ENCODE assay signal across 18 cellular contexts in the genomic region with DNA sequence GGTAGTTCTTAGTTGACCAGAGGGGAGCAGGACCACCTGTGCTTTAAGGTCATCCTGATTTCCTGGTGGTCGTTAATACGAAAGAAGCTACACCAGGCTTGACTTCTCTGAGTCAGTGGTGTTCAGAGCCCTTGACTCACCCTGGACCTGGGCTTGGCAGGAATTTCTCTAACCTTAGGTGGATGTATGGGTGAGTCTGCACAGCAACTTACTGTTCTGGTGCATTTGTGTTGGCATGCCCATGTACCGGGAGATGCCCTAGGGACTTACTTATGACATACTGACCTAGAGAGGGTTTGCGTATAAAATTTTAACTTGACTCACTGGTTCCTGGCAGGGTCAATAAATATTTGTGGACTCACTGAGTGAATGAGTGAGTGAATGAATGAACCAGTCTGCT.
A peak's percentile ranks its signal among the peaks of the same experiment; 100 is the strongest.
DNase-seq lines count a peak whose midpoint lies in the region; ATAC-seq and TF ChIP-seq lines count a peak whose summit lies in the region.
"Had no signal": no experiment of that assay in that cellular context is flagged by ENCODE, and none has a peak within 500 bp of the region (broad histone marks: within the 10 kb centered on the region; RNA-seq: fewer than 3 reads in every experiment).

No MANE protein-coding gene starts in this region.

- CTCF ChIA-PET in PC-3 (lab: Charles Lee): interaction anchor here (0.6 to 0.7 kb wide), 3 partner anchors 10 to 289 kb away, joined by 3 to 6 read pairs (median 4); no protein-coding TSS in a partner anchor

- TF ChIP-seq CTCF in PC-3 (conservative IDR thresholded peaks at IDR 0.05; ENCODE audit: low read depth, low read length) (no peak), epithelial cell of esophagus (IDR thresholded peaks at IDR 0.05; ENCODE audit: insufficient read depth, low read depth, low read length, missing control alignments) (no peak), foreskin keratinocyte (conservative IDR thresholded peaks at IDR 0.05) (no peak)

- ATAC-seq in PC-3 (peak; percentile 92), foreskin keratinocyte (peak; percentile 87), HG03039 (IDR thresholded peaks at IDR 0.05; ENCODE audit: unreplicated experiment) (no peak), HG03175 (IDR thresholded peaks at IDR 0.05; ENCODE audit: unreplicated experiment) (no peak)
- ATAC-seq: Right ventricle myocardium inferior had no signal

- no peaks in the 10 kb centered on the region for H3F3A ChIP-seq in PC-3 (ENCODE audit: low read length, unreplicated experiment)

- H3K9ac ChIP-seq in PC-3 (ENCODE audit: low read length): no peak overlapping the region
- H3K9ac ChIP-seq: BLaER1 treated with 17β-estradiol and CSF1 and Interleukin-3, amounts not matched to agents 10 nM and 100 nM had no signal

- DNase-seq in EL: peak; percentile 13
- peak; percentile 95 for DNase-seq in PC-3
- peak; percentile 97 for DNase-seq in epithelial cell of esophagus (ENCODE audit: low read depth)
- DNase-seq in foreskin keratinocyte: peak; percentile 89 to 98
- no peak for DNase-seq in DMS79 treated with DMSO at 0.1 percent for 48 hours (lab: John Stamatoyannopoulos, UW)
- no peak for DNase-seq in NCI-H748 (lab: John Stamatoyannopoulos, UW; ENCODE audit: unreplicated experiment)
- DNase-seq: DMS79, NCI-H1436, NCI-H2029 treated with DMSO at 0.1 percent for 48 hours, NCI-H2171 treated with DMSO at 0.1 percent for 48 hours, NCI-H774, PC-9 had no signal

- intact Hi-C loops in PC-3 (cut with micrococcal nuclease): no loop called here

- H3K79me2 ChIP-seq in PC-3 (ENCODE audit: low read length): no peaks in the 10 kb centered on the region

- no peaks in the 10 kb centered on the region for H4K20me1 ChIP-seq in PC-3 (ENCODE audit: low read length)

- no peak overlapping the region for H3K4me3 ChIP-seq in PC-3 (ENCODE audit: low read length)
- H3K4me3 ChIP-seq in epithelial cell of esophagus (ENCODE audit: low read length): no peak overlapping the region
- H3K4me3 ChIP-seq: A549; BLaER1 treated with 17β-estradiol and CSF1 and Interleukin-3, amounts not matched to agents 10 nM and 100 nM; PC-9 had no signal

- H3K4me1 ChIP-seq in PC-3 (ENCODE audit: insufficient read depth, low read length) (peaks cover 18% of the 10 kb centered on the region), foreskin keratinocyte (peaks cover 20% of the 10 kb centered on the region)
- H3K4me1 ChIP-seq: A549 had no signal

- POLR2A ChIA-PET in PC-3 (lab: Charles Lee; ENCODE audit: unreplicated experiment): no interaction called here

- no peaks in the 10 kb centered on the region for H3K36me3 ChIP-seq in PC-3 (ENCODE audit: low read depth, low read length)

- no TSS peak for BruUV-seq in PC-3 (replicated peaks; lab: Mats Ljungman, UMichigan)

- H3K9me2 ChIP-seq in PC-3 (replicated peaks; ENCODE audit: low read length): no peaks in the 10 kb centered on the region

- H3K27ac ChIP-seq in PC-3 (ENCODE audit: low read length) (peak overlapping the region; percentile 74), foreskin keratinocyte (peak overlapping the region; percentile 19)
- H3K27ac ChIP-seq: A549; BLaER1 treated with 17β-estradiol and CSF1 and Interleukin-3, amounts not matched to agents 10 nM and 100 nM; HL-60; PC-9 had no signal

- H3K27me3 ChIP-seq in PC-3 (ENCODE audit: low read length) (no peaks in the 10 kb centered on the region), foreskin keratinocyte (peaks cover 4% of the 10 kb centered on the region)
- H3K27me3 ChIP-seq: BLaER1 treated with 17β-estradiol and CSF1 and Interleukin-3, amounts not matched to agents 10 nM and 100 nM had no signal

- H3K9me3 ChIP-seq in PC-3 (ENCODE audit: low read length): 0 out of 2 replicates have a peak, but pooled peaks cover 4% of the 10 kb centered on the region

- peak overlapping the region; percentile 25 for H3K4me2 ChIP-seq in PC-3 (ENCODE audit: low read length)
- H3K4me2 ChIP-seq: A549; BLaER1 treated with 17β-estradiol and CSF1 and Interleukin-3, amounts not matched to agents 10 nM and 100 nM; PC-9 had no signal

- H2AFZ ChIP-seq in PC-3 (ENCODE audit: low read length): no peak overlapping the region
- H2AFZ ChIP-seq: PC-9 had no signal

Comparison
In these comparisons a context has a peak if more than half of its experiments do, and no peak if none do; other contexts are left out.
1. DNase-seq: peak in EL (single experiment), PC-3 (single experiment), epithelial cell of esophagus (single experiment) and foreskin keratinocyte (2 of 2); none in DMS79 treated with DMSO at 0.1 percent for 48 hours (single experiment) and NCI-H748 (single experiment).
2. ATAC-seq: peak in PC-3 (single experiment) and foreskin keratinocyte (single experiment); none in HG03039 (single experiment) and HG03175 (single experiment).